1 cellular context compared by ENCODE assay signal in the genomic region with DNA sequence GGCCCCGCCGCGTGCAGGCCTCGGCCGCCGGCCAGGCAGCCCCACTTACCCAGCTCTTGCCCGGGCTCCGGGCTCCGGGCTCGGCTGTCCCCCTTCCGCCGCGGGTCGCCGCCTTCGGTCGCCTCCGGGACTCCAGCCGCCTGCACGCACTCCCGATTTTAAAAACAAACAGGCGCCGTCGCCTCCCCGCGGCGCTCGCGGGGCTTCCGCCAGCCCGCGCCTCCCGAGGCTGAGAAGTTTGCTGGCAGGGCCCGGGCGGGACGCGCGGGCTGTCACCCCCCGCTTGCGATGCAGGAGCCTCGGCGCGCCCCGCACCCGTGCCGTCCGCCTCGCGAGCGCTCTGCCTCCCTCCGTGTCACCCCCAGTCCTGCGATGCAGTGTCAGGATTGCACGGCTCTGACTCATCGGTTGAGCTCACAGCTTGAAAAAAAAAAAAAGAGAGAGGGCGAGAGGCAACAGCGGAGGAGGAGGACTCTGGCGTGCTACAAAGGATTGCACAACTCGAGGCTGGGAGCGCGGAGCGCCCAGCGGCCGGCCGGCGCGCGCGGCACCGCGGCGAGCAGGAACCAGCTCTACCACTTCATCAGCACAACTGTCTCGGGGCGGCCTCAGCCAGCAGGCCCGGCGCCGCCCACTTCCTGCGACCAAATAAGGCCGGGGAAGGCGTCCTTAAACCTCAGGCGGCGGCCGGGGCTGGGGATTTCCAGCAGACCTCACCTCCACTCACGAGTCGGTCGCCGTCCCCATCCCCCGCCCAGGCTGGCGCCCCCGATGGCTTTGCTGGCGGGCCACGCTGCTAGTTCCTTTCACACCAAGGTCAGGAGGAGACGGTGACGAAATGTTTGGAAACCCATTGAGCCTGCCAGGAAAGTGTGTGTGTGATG.
TF ChIP-seq lines count a peak whose summit lies in the region.

No MANE protein-coding gene starts in this region.

TF ChIP-seq in HepG2, 621 proteins besides CTCF, POLR2A, EP300 and RAD21 (continued from another document and continues in another):
- TF ChIP-seq, protein P1, sequence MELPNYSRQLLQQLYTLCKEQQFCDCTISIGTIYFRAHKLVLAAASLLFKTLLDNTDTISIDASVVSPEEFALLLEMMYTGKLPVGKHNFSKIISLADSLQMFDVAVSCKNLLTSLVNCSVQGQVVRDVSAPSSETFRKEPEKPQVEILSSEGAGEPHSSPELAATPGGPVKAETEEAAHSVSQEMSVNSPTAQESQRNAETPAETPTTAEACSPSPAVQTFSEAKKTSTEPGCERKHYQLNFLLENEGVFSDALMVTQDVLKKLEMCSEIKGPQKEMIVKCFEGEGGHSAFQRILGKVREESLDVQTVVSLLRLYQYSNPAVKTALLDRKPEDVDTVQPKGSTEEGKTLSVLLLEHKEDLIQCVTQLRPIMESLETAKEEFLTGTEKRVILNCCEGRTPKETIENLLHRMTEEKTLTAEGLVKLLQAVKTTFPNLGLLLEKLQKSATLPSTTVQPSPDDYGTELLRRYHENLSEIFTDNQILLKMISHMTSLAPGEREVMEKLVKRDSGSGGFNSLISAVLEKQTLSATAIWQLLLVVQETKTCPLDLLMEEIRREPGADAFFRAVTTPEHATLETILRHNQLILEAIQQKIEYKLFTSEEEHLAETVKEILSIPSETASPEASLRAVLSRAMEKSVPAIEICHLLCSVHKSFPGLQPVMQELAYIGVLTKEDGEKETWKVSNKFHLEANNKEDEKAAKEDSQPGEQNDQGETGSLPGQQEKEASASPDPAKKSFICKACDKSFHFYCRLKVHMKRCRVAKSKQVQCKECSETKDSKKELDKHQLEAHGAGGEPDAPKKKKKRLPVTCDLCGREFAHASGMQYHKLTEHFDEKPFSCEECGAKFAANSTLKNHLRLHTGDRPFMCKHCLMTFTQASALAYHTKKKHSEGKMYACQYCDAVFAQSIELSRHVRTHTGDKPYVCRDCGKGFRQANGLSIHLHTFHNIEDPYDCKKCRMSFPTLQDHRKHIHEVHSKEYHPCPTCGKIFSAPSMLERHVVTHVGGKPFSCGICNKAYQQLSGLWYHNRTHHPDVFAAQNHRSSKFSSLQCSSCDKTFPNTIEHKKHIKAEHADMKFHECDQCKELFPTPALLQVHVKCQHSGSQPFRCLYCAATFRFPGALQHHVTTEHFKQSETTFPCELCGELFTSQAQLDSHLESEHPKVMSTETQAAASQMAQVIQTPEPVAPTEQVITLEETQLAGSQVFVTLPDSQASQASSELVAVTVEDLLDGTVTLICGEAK (IDR thresholded peaks at IDR 0.05): no peak
- TF ChIP-seq, protein P1 (CRISPR knock-in tag; IDR thresholded peaks at IDR 0.05): peak; percentile 62; the same call in 1 of the 2 replicates
- TF ChIP-seq MAZ (IDR thresholded peaks at IDR 0.05; ENCODE audit: borderline replicate concordance, low read depth, low read length) (no peak), MAZ (CRISPR knock-in tag; IDR thresholded peaks at IDR 0.05; ENCODE audit: low read depth) (peak; percentile 89), ZNF619 (CRISPR knock-in tag; IDR thresholded peaks at IDR 0.05) (no peak), ZNF572 (CRISPR knock-in tag; IDR thresholded peaks at IDR 0.05) (no peak), JUND (CRISPR knock-in tag; IDR thresholded peaks at IDR 0.05) (peak; percentile 92), MYNN (CRISPR knock-in tag; IDR thresholded peaks at IDR 0.05; ENCODE audit: low read depth) (no peak), KLF12 (CRISPR knock-in tag; IDR thresholded peaks at IDR 0.05; ENCODE audit: borderline replicate concordance) (peak; percentile 75), FOXA1 (IDR thresholded peaks at IDR 0.05) (no peak), FOXA1 (CRISPR knock-in tag; IDR thresholded peaks at IDR 0.05) (peak; percentile 34; the same call in 1 of the 2 replicates), ZNF263 (CRISPR knock-in tag; IDR thresholded peaks at IDR 0.05) (peak; percentile 94), IRX3 (CRISPR knock-in tag; IDR thresholded peaks at IDR 0.05; ENCODE audit: borderline replicate concordance, low read depth) (no peak), GATAD1 (CRISPR knock-in tag; IDR thresholded peaks at IDR 0.05) (no peak), CBX5 (CRISPR knock-in tag; IDR thresholded peaks at IDR 0.05; ENCODE audit: borderline replicate concordance) (0 out of 2 replicates have a peak, but pooled peaks have one; percentile 33), PRPF4 (IDR thresholded peaks at IDR 0.05; ENCODE audit: low read depth, low read length, poor library complexity, severe bottlenecking) (no peak), ZNF660 (CRISPR knock-in tag; IDR thresholded peaks at IDR 0.05; ENCODE audit: borderline replicate concordance, low read depth) (no peak), ZNF264 (CRISPR knock-in tag; IDR thresholded peaks at IDR 0.05) (peak; percentile 71; the same call in 1 of the 2 replicates), NCOA2 (CRISPR knock-in tag; IDR thresholded peaks at IDR 0.05) (peak; percentile 55), ZBTB38 (CRISPR knock-in tag; IDR thresholded peaks at IDR 0.05) (peak; percentile 81), HMG20B (CRISPR knock-in tag; conservative IDR thresholded peaks at IDR 0.05) (no peak), ZNF703 (CRISPR knock-in tag; IDR thresholded peaks at IDR 0.05; ENCODE audit: borderline replicate concordance) (0 out of 2 replicates have a peak, but pooled peaks have one; percentile 61)
- TF ChIP-seq, protein P2, sequence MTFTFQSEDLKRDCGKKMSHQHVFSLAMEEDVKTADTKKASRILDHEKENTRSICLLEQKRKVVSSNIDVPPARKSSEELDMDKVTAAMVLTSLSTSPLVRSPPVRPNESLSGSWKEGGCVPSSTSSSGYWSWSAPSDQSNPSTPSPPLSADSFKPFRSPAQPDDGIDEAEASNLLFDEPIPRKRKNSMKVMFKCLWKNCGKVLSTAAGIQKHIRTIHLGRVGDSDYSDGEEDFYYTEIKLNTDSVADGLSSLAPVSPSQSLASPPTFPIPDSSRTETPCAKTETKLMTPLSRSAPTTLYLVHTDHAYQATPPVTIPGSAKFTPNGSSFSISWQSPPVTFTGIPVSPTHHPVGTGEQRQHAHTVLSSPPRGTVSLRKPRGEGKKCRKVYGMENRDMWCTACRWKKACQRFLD (CRISPR knock-in tag; IDR thresholded peaks at IDR 0.05; ENCODE audit: borderline replicate concordance): no peak
- TF ChIP-seq, protein P3, sequence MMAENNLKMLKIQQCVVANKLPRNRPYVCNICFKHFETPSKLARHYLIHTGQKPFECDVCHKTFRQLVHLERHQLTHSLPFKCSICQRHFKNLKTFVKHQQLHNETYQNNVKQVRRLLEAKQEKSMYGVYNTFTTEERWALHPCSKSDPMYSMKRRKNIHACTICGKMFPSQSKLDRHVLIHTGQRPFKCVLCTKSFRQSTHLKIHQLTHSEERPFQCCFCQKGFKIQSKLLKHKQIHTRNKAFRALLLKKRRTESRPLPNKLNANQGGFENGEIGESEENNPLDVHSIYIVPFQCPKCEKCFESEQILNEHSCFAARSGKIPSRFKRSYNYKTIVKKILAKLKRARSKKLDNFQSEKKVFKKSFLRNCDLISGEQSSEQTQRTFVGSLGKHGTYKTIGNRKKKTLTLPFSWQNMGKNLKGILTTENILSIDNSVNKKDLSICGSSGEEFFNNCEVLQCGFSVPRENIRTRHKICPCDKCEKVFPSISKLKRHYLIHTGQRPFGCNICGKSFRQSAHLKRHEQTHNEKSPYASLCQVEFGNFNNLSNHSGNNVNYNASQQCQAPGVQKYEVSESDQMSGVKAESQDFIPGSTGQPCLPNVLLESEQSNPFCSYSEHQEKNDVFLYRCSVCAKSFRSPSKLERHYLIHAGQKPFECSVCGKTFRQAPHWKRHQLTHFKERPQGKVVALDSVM (CRISPR knock-in tag; IDR thresholded peaks at IDR 0.05): peak; percentile 89
- TF ChIP-seq, protein P4, sequence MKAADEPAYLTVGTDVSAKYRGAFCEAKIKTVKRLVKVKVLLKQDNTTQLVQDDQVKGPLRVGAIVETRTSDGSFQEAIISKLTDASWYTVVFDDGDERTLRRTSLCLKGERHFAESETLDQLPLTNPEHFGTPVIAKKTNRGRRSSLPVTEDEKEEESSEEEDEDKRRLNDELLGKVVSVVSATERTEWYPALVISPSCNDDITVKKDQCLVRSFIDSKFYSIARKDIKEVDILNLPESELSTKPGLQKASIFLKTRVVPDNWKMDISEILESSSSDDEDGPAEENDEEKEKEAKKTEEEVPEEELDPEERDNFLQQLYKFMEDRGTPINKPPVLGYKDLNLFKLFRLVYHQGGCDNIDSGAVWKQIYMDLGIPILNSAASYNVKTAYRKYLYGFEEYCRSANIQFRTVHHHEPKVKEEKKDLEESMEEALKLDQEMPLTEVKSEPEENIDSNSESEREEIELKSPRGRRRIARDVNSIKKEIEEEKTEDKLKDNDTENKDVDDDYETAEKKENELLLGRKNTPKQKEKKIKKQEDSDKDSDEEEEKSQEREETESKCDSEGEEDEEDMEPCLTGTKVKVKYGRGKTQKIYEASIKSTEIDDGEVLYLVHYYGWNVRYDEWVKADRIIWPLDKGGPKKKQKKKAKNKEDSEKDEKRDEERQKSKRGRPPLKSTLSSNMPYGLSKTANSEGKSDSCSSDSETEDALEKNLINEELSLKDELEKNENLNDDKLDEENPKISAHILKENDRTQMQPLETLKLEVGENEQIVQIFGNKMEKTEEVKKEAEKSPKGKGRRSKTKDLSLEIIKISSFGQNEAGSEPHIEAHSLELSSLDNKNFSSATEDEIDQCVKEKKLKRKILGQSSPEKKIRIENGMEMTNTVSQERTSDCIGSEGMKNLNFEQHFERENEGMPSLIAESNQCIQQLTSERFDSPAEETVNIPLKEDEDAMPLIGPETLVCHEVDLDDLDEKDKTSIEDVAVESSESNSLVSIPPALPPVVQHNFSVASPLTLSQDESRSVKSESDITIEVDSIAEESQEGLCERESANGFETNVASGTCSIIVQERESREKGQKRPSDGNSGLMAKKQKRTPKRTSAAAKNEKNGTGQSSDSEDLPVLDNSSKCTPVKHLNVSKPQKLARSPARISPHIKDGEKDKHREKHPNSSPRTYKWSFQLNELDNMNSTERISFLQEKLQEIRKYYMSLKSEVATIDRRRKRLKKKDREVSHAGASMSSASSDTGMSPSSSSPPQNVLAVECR (CRISPR knock-in tag; IDR thresholded peaks at IDR 0.05; ENCODE audit: borderline replicate concordance): peak; percentile 91
- TF ChIP-seq, protein P5, sequence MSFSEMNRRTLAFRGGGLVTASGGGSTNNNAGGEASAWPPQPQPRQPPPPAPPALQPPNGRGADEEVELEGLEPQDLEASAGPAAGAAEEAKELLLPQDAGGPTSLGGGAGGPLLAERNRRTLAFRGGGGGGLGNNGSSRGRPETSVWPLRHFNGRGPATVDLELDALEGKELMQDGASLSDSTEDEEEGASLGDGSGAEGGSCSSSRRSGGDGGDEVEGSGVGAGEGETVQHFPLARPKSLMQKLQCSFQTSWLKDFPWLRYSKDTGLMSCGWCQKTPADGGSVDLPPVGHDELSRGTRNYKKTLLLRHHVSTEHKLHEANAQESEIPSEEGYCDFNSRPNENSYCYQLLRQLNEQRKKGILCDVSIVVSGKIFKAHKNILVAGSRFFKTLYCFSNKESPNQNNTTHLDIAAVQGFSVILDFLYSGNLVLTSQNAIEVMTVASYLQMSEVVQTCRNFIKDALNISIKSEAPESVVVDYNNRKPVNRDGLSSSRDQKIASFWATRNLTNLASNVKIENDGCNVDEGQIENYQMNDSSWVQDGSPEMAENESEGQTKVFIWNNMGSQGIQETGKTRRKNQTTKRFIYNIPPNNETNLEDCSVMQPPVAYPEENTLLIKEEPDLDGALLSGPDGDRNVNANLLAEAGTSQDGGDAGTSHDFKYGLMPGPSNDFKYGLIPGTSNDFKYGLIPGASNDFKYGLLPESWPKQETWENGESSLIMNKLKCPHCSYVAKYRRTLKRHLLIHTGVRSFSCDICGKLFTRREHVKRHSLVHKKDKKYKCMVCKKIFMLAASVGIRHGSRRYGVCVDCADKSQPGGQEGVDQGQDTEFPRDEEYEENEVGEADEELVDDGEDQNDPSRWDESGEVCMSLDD (CRISPR knock-in tag; IDR thresholded peaks at IDR 0.05; ENCODE audit: borderline replicate concordance): 0 out of 2 replicates have a peak, but pooled peaks have one; percentile 45
- TF ChIP-seq, protein P6, sequence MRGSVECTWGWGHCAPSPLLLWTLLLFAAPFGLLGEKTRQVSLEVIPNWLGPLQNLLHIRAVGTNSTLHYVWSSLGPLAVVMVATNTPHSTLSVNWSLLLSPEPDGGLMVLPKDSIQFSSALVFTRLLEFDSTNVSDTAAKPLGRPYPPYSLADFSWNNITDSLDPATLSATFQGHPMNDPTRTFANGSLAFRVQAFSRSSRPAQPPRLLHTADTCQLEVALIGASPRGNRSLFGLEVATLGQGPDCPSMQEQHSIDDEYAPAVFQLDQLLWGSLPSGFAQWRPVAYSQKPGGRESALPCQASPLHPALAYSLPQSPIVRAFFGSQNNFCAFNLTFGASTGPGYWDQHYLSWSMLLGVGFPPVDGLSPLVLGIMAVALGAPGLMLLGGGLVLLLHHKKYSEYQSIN (CRISPR knock-in tag; IDR thresholded peaks at IDR 0.05; ENCODE audit: borderline replicate concordance): no peak
- TF ChIP-seq, protein P7, sequence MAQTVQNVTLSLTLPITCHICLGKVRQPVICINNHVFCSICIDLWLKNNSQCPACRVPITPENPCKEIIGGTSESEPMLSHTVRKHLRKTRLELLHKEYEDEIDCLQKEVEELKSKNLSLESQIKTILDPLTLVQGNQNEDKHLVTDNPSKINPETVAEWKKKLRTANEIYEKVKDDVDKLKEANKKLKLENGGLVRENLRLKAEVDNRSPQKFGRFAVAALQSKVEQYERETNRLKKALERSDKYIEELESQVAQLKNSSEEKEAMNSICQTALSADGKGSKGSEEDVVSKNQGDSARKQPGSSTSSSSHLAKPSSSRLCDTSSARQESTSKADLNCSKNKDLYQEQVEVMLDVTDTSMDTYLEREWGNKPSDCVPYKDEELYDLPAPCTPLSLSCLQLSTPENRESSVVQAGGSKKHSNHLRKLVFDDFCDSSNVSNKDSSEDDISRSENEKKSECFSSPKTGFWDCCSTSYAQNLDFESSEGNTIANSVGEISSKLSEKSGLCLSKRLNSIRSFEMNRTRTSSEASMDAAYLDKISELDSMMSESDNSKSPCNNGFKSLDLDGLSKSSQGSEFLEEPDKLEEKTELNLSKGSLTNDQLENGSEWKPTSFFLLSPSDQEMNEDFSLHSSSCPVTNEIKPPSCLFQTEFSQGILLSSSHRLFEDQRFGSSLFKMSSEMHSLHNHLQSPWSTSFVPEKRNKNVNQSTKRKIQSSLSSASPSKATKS (CRISPR knock-in tag; IDR thresholded peaks at IDR 0.05): no peak
